ENCODE assay signal across 13 cellular contexts in the genomic region with DNA sequence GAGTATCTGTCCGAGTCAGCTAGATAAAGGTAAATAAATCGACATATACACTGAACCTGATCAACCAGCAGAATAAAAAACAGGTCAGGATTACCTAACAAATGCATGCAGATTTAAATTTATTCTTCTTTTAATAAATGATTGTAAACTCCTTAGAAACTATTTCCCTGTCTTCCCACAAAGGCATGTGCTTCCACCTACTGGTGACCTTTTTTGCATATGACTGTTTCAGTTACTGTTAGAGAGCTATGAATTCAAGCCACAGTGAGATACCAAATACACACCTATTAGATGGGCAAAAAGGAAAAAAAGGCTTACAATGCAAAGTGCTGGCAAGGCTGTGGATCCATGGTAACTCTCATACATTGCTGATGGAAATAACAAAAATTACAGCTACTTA.
DNase-seq lines count a peak whose midpoint lies in the region; ATAC-seq and TF ChIP-seq lines count a peak whose summit lies in the region.
"Had no signal": no experiment of that assay in that cellular context is flagged by ENCODE, and none has a peak within 500 bp of the region (broad histone marks: within the 10 kb centered on the region; RNA-seq: fewer than 3 reads in every experiment).

No MANE protein-coding gene starts in this region.

- H3K4me2 ChIP-seq in neural progenitor cell = no peak overlapping the region

- WGBS in sigmoid colon, 2 donors = 63 to 83% methylated on average over 2 of the region's 2 CpGs

- H2AFZ ChIP-seq in neural progenitor cell (replicated peaks) = no peak overlapping the region

- H3K4me1 ChIP-seq in colonic mucosa = no peaks in the 10 kb centered on the region
- H3K4me1 ChIP-seq in neural progenitor cell = peaks cover 5% of the 10 kb centered on the region
- no peaks in the 10 kb centered on the region for H3K4me1 ChIP-seq in sigmoid colon

- H3K4me3 ChIP-seq in NB4 (ENCODE audit: low read depth, low read length) = no peak overlapping the region
- H3K4me3 ChIP-seq in colonic mucosa = no peak overlapping the region
- no peak overlapping the region for H3K4me3 ChIP-seq in neural progenitor cell
- no peak overlapping the region for H3K4me3 ChIP-seq in sigmoid colon

- H3K9me3 ChIP-seq in colonic mucosa (no peaks in the 10 kb centered on the region), neural progenitor cell (ENCODE audit: low read depth) (no peaks in the 10 kb centered on the region), sigmoid colon (no peaks in the 10 kb centered on the region)

- H3K79me2 ChIP-seq in neural progenitor cell (ENCODE audit: low read depth) = no peaks in the 10 kb centered on the region

- H3K27ac ChIP-seq in colonic mucosa = no peak overlapping the region
- no peak overlapping the region for H3K27ac ChIP-seq in neural progenitor cell
- no peak overlapping the region for H3K27ac ChIP-seq in sigmoid colon

- TF ChIP-seq EP300 in sigmoid colon (IDR thresholded peaks at IDR 0.05) = no peak

- peak; percentile 19 for DNase-seq in NCI-H748 (lab: John Stamatoyannopoulos, UW; ENCODE audit: unreplicated experiment)
- DNase-seq in NCI-H748 treated with DMSO at 0.1 percent for 48 hours (lab: John Stamatoyannopoulos, UW) = no peak
- DNase-seq in NB4 (ENCODE audit: low read depth) = peak; percentile 15
- DNase-seq in colonic mucosa = no peak
- DNase-seq in neural progenitor cell (ENCODE audit: low spot score) = no peak
- DNase-seq in sigmoid colon = no peak
- DNase-seq in stimulated activated naive CD8-positive, alpha-beta T cell treated with anti-CD3 and anti-CD28 coated beads, Interleukin-15, Interleukin-2, amounts not matched to agents 100 U/mL and 50 U/mL, for 24 hours = no peak
- DNase-seq: dermis blood vessel endothelial cell; foreskin fibroblast; NCI-H2029 treated with DMSO at 0.1 percent for 48 hours; occipital lobe; stimulated activated CD4-positive, alpha-beta T cell treated with anti-CD3 and anti-CD28 coated beads, Interleukin-1b, Interleukin-23, amount 100 ng/mL, for 48 hours had no signal

- TF ChIP-seq CTCF in NB4 (IDR thresholded peaks at IDR 0.05; ENCODE audit: low read depth, low read length) = peak; percentile 25
- peak; percentile 37 for TF ChIP-seq CTCF in colonic mucosa (IDR thresholded peaks at IDR 0.05)
- peak; percentile 48 for TF ChIP-seq CTCF in neural progenitor cell (IDR thresholded peaks at IDR 0.05)
- TF ChIP-seq CTCF in sigmoid colon (IDR thresholded peaks at IDR 0.05) = no peak

- no peak for TF ChIP-seq POLR2A in NB4 (IDR thresholded peaks at IDR 0.05; ENCODE audit: extremely low read depth, insufficient read length)
- TF ChIP-seq POLR2A in sigmoid colon (IDR thresholded peaks at IDR 0.05) = no peak

- no peak for ATAC-seq in GM19035 (IDR thresholded peaks at IDR 0.05; ENCODE audit: unreplicated experiment)
- ATAC-seq in stimulated activated naive CD8-positive, alpha-beta T cell treated with anti-CD3 and anti-CD28 coated beads, Interleukin-15, Interleukin-2, amounts not matched to agents 100 U/mL and 50 U/mL, for 24 hours = no peak

- H3K9ac ChIP-seq in colonic mucosa (ENCODE audit: low read depth in 2 of 2, low read length in 2 of 2) (no peak overlapping the region), neural progenitor cell (no peak overlapping the region)

- no peak overlapping the region for H3K27ac Mint-ChIP-seq in neural progenitor cell

- H4K20me1 ChIP-seq in neural progenitor cell (ENCODE audit: low read depth) = no peaks in the 10 kb centered on the region

- H3K27me3 Mint-ChIP-seq in neural progenitor cell (ENCODE audit: insufficient read depth, low read depth) = no peaks in the 10 kb centered on the region

- intact Hi-C loops in colonic mucosa (cut with DNase I) (loop anchor here (10.0 kb wide), 1 partner anchor 1086 kb away; no protein-coding TSS in a partner anchor), sigmoid colon (cut with DNase I) (no loop called here)

- H3K27me3 ChIP-seq in colonic mucosa (no peaks in the 10 kb centered on the region), neural progenitor cell (no peaks in the 10 kb centered on the region), sigmoid colon (no peaks in the 10 kb centered on the region)

- H3K36me3 ChIP-seq in colonic mucosa (no peaks in the 10 kb centered on the region), neural progenitor cell (no peaks in the 10 kb centered on the region), sigmoid colon (no peaks in the 10 kb centered on the region)

- peaks cover 12% of the 10 kb centered on the region for H3K9me3 Mint-ChIP-seq in neural progenitor cell

- H3K4me3 Mint-ChIP-seq in neural progenitor cell = no peak overlapping the region

- peaks cover 5% of the 10 kb centered on the region for H3K4me1 Mint-ChIP-seq in neural progenitor cell

- no peaks in the 10 kb centered on the region for H3F3A ChIP-seq in neural progenitor cell (ENCODE audit: low read depth)

- peaks cover 3% of the 10 kb centered on the region for H3K36me3 Mint-ChIP-seq in neural progenitor cell

Comparison
In these comparisons a context has a peak if more than half of its experiments do, and no peak if none do; other contexts are left out.
1. DNase-seq: peak in NCI-H748 (single experiment) and NB4 (single experiment); none in NCI-H748 treated with DMSO at 0.1 percent for 48 hours (single experiment), colonic mucosa (single experiment), neural progenitor cell (single experiment), sigmoid colon (single experiment) and stimulated activated naive CD8-positive, alpha-beta T cell treated with anti-CD3 and anti-CD28 coated beads, Interleukin-15, Interleukin-2, amounts not matched to agents 100 U/mL and 50 U/mL, for 24 hours (single experiment).
2. CTCF ChIP-seq: peak in NB4 (single experiment), colonic mucosa (single experiment) and neural progenitor cell (single experiment); none in sigmoid colon (0 of 4).